In the genomic region with DNA sequence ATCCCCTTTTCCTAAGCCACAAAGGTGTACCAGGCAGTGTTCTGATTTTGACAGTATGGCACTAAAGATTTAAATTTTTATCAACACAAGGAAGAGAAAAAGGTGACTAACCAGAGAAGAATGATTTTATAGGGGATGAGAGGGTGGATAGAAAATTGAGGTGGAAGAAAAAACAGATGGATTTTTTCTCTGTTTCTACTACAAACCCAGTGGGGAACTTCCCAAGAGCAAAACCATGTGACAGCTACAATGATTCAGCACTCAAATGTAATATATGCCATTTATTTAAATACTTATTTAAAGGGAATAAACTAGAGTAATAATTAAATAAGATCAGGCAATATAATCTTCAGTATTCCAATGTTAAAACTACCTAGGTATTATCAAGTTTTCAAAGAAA, we compare ENCODE assay signal across 12 cellular contexts. TPM values are rescaled to one million over a fixed set of nuclear protein-coding genes. Genes with fewer than 3 reads are reported as not detected.
A peak's percentile ranks its signal among the peaks of the same experiment; 100 is the strongest.
DNase-seq lines count a peak whose midpoint lies in the region; ATAC-seq and TF ChIP-seq lines count a peak whose summit lies in the region.
"Had no signal": no experiment of that assay in that cellular context is flagged by ENCODE, and none has a peak within 500 bp of the region (broad histone marks: within the 10 kb centered on the region; RNA-seq: fewer than 3 reads in every experiment).

No MANE protein-coding gene starts in this region.

- H3K36me3 ChIP-seq in ACC112 (ENCODE audit: insufficient read depth, low read length) (no peaks in the 10 kb centered on the region), GM23248 (ENCODE audit: low read depth) (no peaks in the 10 kb centered on the region)

- intact Hi-C loops in activated CD8-positive, alpha-beta T cell treated with anti-CD3 and anti-CD28 coated beads for 36 hours (cut with micrococcal nuclease) = no loop called here

- peaks cover 8% of the 10 kb centered on the region for H3K36me3 Mint-ChIP-seq in activated CD8-positive, alpha-beta T cell treated with anti-CD3 and anti-CD28 coated beads for 36 hours (ENCODE audit: low read depth)

- peaks cover 34% of the 10 kb centered on the region for H3K4me1 ChIP-seq in ACC112 (ENCODE audit: control insufficient read depth, insufficient read depth, low read length, unreplicated experiment)
- peaks cover 18% of the 10 kb centered on the region for H3K4me1 ChIP-seq in GM23248 (ENCODE audit: insufficient read depth)

- CTCF ChIA-PET in activated CD8-positive, alpha-beta T cell treated with anti-CD3 and anti-CD28 coated beads for 36 hours (lab: Charles Lee) = no interaction called here

- H3K27ac Mint-ChIP-seq in activated CD8-positive, alpha-beta T cell treated with anti-CD3 and anti-CD28 coated beads for 36 hours = peak overlapping the region; percentile 28

- H3K4me3 Mint-ChIP-seq in activated CD8-positive, alpha-beta T cell treated with anti-CD3 and anti-CD28 coated beads for 36 hours = no peak overlapping the region

- H3K79me2 ChIP-seq in ACC112 (ENCODE audit: control insufficient read depth, insufficient read depth, low read length, unreplicated experiment) (peaks cover 79% of the 10 kb centered on the region), GM23248 (ENCODE audit: insufficient read depth) (peaks cover 100% of the 10 kb centered on the region)

- peaks cover 57% of the 10 kb centered on the region for H3K4me1 Mint-ChIP-seq in activated CD8-positive, alpha-beta T cell treated with anti-CD3 and anti-CD28 coated beads for 36 hours (ENCODE audit: low read depth)

- H3K27ac ChIP-seq in ACC112 (ENCODE audit: low read depth, low read length) (peak overlapping the region; percentile 75), GM23248 (peak overlapping the region; percentile 49)
- H3K27ac ChIP-seq: dorsolateral prefrontal cortex had no signal

- H3K27me3 ChIP-seq in ACC112 (ENCODE audit: insufficient read depth, low read length) (no peaks in the 10 kb centered on the region), GM23248 (replicated peaks; ENCODE audit: insufficient read depth) (no peaks in the 10 kb centered on the region)
- H3K27me3 ChIP-seq: dorsolateral prefrontal cortex had no signal

- no peaks in the 10 kb centered on the region for H4K20me1 ChIP-seq in GM23248 (ENCODE audit: insufficient read depth)

- H3K4me2 ChIP-seq in GM23248 (ENCODE audit: unreplicated experiment) = peak overlapping the region; percentile 57

- H3K9me3 Mint-ChIP-seq in activated CD8-positive, alpha-beta T cell treated with anti-CD3 and anti-CD28 coated beads for 36 hours = no peaks in the 10 kb centered on the region

- H3K27me3 Mint-ChIP-seq in activated CD8-positive, alpha-beta T cell treated with anti-CD3 and anti-CD28 coated beads for 36 hours = no peaks in the 10 kb centered on the region

- no peak for TF ChIP-seq CTCF in activated CD8-positive, alpha-beta T cell treated with anti-CD3 and anti-CD28 coated beads for 36 hours (IDR thresholded peaks at IDR 0.05)

- H3K9ac ChIP-seq in GM23248 = no peak overlapping the region

- in situ Hi-C loops in GM23248 (cut with MboI) = no loop called here

- H2AFZ ChIP-seq in ACC112 (ENCODE audit: low read length, unreplicated experiment) (no peak overlapping the region), GM23248 (no peak overlapping the region)

- no peaks in the 10 kb centered on the region for H3K9me3 ChIP-seq in GM23248 (ENCODE audit: low read depth)

- no peak overlapping the region for H3K4me3 ChIP-seq in ACC112 (ENCODE audit: low read depth, low read length)
- no peak overlapping the region for H3K4me3 ChIP-seq in GM23248
- H3K4me3 ChIP-seq: dorsolateral prefrontal cortex had no signal

- H3K9me2 ChIP-seq in GM23248 (ENCODE audit: insufficient read depth) = no peaks in the 10 kb centered on the region

- DNase-seq in GM23248 (peak; percentile 63), hepatic stellate cell (ENCODE audit: low spot score) (peak; percentile 47), NCI-H446 (lab: John Stamatoyannopoulos, UW) (no peak), 8988T (no peak), mucosa of gallbladder (ENCODE audit: low spot score) (no peak)
- DNase-seq in activated CD8-positive, alpha-beta T cell treated with anti-CD3 and anti-CD28 coated beads for 36 hours = no peak
- DNase-seq: activated CD4-positive, alpha-beta T cell treated with anti-CD3 and anti-CD28 coated beads, Interleukin-2, amount 50 U/mL, for 4 hours; DMS153; dorsolateral prefrontal cortex; substantia nigra had no signal

- no peaks in the 10 kb centered on the region for H3F3A ChIP-seq in GM23248 (ENCODE audit: insufficient read depth)

- no peak for ATAC-seq in activated CD8-positive, alpha-beta T cell treated with anti-CD3 and anti-CD28 coated beads for 36 hours
- no peak for ATAC-seq in GM18867 (IDR thresholded peaks at IDR 0.05; ENCODE audit: unreplicated experiment)

- POLR2A ChIA-PET in activated CD8-positive, alpha-beta T cell treated with anti-CD3 and anti-CD28 coated beads for 36 hours (lab: Charles Lee) = no interaction called here

RNA-seq across cellular contexts. Expression of gene DCUN1D1, which starts 11.1 kb away (rescaled TPM):
- 28.5 and 31.9 TPM in 2 replicates for total RNA-seq in GM23248 (2014; rRNA removed; shearing (Covaris generic))
- 29.7 and 31.7 TPM in 2 replicates for polyA plus RNA-seq in GM23248 (2016; fragmentation: Nextera tagmentation; extraction: Ambion mirVana)
- total RNA-seq in activated CD8-positive, alpha-beta T cell treated with anti-CD3 and anti-CD28 coated beads for 36 hours = 10 to 100 TPM; 39.6 to 43.2 TPM
- total RNA-seq in mucosa of gallbladder = 45.8 TPM

Comparison
In these comparisons a context has a peak if more than half of its experiments do, and no peak if none do; other contexts are left out.
1. DNase-seq: peak in GM23248 (single experiment) and hepatic stellate cell (single experiment); none in activated CD8-positive, alpha-beta T cell treated with anti-CD3 and anti-CD28 coated beads for 36 hours (single experiment), NCI-H446 (0 of 2), 8988T (single experiment) and mucosa of gallbladder (single experiment).